8 cellular contexts compared by ENCODE assay signal in genomic region chr4:74320559-74321118, GRCh38. TPM values are rescaled to one million over a fixed set of nuclear protein-coding genes. Genes with fewer than 3 reads are reported as not detected.
DNase-seq lines count a peak whose midpoint lies in the region; ATAC-seq and TF ChIP-seq lines count a peak whose summit lies in the region.

No MANE protein-coding gene starts in this region.

- H3K9me3 ChIP-seq in Caco-2 = no peaks in the 10 kb centered on the region

- CTCF ChIA-PET in Caco-2 (lab: Charles Lee) = interaction anchor here (0.9 to 3.0 kb wide), 4 partner anchors 30 to 473 kb away, joined by 3 to 16 read pairs (median 3); partner anchors contain the start of gene BTC

- no peak overlapping the region for H3K4me3 ChIP-seq in Caco-2 (ENCODE audit: low read depth, low read length)
- no peak overlapping the region for H3K4me3 ChIP-seq in skeletal muscle cell (ENCODE audit: low read depth, low read length)

- no peaks in the 10 kb centered on the region for H3K36me3 Mint-ChIP-seq in Caco-2 (ENCODE audit: insufficient read depth, unreplicated experiment)
- H3K36me3 Mint-ChIP-seq in activated T-helper 17 cell treated with anti-CD3 and anti-CD28 coated beads, Interleukin-2, amount 50 U/mL, for 72 hours (ENCODE audit: low read depth) = no peaks in the 10 kb centered on the region

- TF ChIP-seq CTCF in Caco-2 (IDR thresholded peaks at IDR 0.05; ENCODE audit: insufficient read depth in 1 of 2, low read depth in 1 of 2, low read length in 1 of 2, severe bottlenecking in 1 of 2, unreplicated experiment in 1 of 2) = peak; percentile 48 to 66

- H3K27me3 ChIP-seq in Caco-2 (replicated peaks; ENCODE audit: control insufficient read depth, insufficient read depth, low read length) = no peaks in the 10 kb centered on the region

- H3K27ac Mint-ChIP-seq in Caco-2 (ENCODE audit: unreplicated experiment) = no peak overlapping the region
- no peak overlapping the region for H3K27ac Mint-ChIP-seq in activated T-helper 17 cell treated with anti-CD3 and anti-CD28 coated beads, Interleukin-2, amount 50 U/mL, for 72 hours

- intact Hi-C loops in Caco-2 (cut with micrococcal nuclease; ENCODE audit: unreplicated experiment) (loop anchor here (1.0 to 5.0 kb wide), 7 partner anchors 44 to 554 kb away; partner anchors contain the start of gene BTC), head of caudate nucleus (cut with DNase I) (no loop called here)

- no peaks in the 10 kb centered on the region for H3K9me3 Mint-ChIP-seq in Caco-2 (ENCODE audit: unreplicated experiment)
- no peaks in the 10 kb centered on the region for H3K9me3 Mint-ChIP-seq in activated T-helper 17 cell treated with anti-CD3 and anti-CD28 coated beads, Interleukin-2, amount 50 U/mL, for 72 hours

- peaks cover 17% of the 10 kb centered on the region; the same call in 1 of the 2 replicates for H3K4me1 ChIP-seq in Caco-2

- H3K4me1 Mint-ChIP-seq in Caco-2 (ENCODE audit: low read depth, unreplicated experiment) = peaks cover 10% of the 10 kb centered on the region
- H3K4me1 Mint-ChIP-seq in activated T-helper 17 cell treated with anti-CD3 and anti-CD28 coated beads, Interleukin-2, amount 50 U/mL, for 72 hours = no peaks in the 10 kb centered on the region

- H3K27me3 Mint-ChIP-seq in Caco-2 (ENCODE audit: insufficient read depth, unreplicated experiment) = no peaks in the 10 kb centered on the region
- peaks cover 15% of the 10 kb centered on the region for H3K27me3 Mint-ChIP-seq in activated T-helper 17 cell treated with anti-CD3 and anti-CD28 coated beads, Interleukin-2, amount 50 U/mL, for 72 hours

- no TSS peak for BruUV-seq in Caco-2 (replicated peaks; lab: Mats Ljungman, UMichigan)

- POLR2A ChIA-PET in Caco-2 (lab: Charles Lee) = no interaction called here

- H3K4me3 Mint-ChIP-seq in Caco-2 (ENCODE audit: unreplicated experiment) = peak overlapping the region; percentile 1
- H3K4me3 Mint-ChIP-seq in activated T-helper 17 cell treated with anti-CD3 and anti-CD28 coated beads, Interleukin-2, amount 50 U/mL, for 72 hours = no peak overlapping the region

- peak; percentile 66 to 72 for DNase-seq in Caco-2
- DNase-seq in NCI-H510A treated with DMSO at 0.1 percent for 48 hours (lab: John Stamatoyannopoulos, UW) = peak; percentile 91
- DNase-seq in head of caudate nucleus = peak; percentile 15 to 90 (median 65)
- DNase-seq in skeletal muscle cell (ENCODE audit: low read depth) = peak; percentile 14
- no peak for DNase-seq in effector CD8-positive, alpha-beta T cell (lab: John Stamatoyannopoulos, UW)

- no peaks in the 10 kb centered on the region for H3K36me3 ChIP-seq in Caco-2 (ENCODE audit: control insufficient read depth, insufficient read depth, low read length)

- ATAC-seq in GM19023 (IDR thresholded peaks at IDR 0.05; ENCODE audit: unreplicated experiment) (peak; percentile 88), HG03159 (IDR thresholded peaks at IDR 0.05; ENCODE audit: unreplicated experiment) (peak; percentile 68)
- peak; percentile 82 for ATAC-seq in activated T-helper 17 cell treated with anti-CD3 and anti-CD28 coated beads, Interleukin-2, amount 50 U/mL, for 72 hours (replicated peaks)

RNA-seq across cellular contexts. Expression of gene EPGN, which starts 12.4 kb away (rescaled TPM):
- total RNA-seq in Caco-2 (2022) = not detected in 2 replicates
- total RNA-seq in activated T-helper 17 cell treated with anti-CD3 and anti-CD28 coated beads, Interleukin-2, amount 50 U/mL, for 72 hours = not detected

RNA-seq across cellular contexts. Expression of gene EREG, which starts 44.3 kb away (rescaled TPM):
- 35.5 and 37.0 TPM in 2 replicates for total RNA-seq in Caco-2 (2022)
- not detected for total RNA-seq in activated T-helper 17 cell treated with anti-CD3 and anti-CD28 coated beads, Interleukin-2, amount 50 U/mL, for 72 hours

Comparison
In these comparisons a context has a peak if more than half of its experiments do, and no peak if none do; other contexts are left out.
1. RNA of gene EREG, which starts 44.3 kb away (total RNA-seq): 35.5 to 37.0 TPM in Caco-2; not detected in activated T-helper 17 cell treated with anti-CD3 and anti-CD28 coated beads, Interleukin-2, amount 50 U/mL, for 72 hours; every median in the first group is over 10 times any median in the second.
2. Peak in every context shown above with its lines, with median percentiles within 50 percentile points of each other: ATAC-seq.